ENCODE assay signal across 29 cellular contexts in the genomic region with DNA sequence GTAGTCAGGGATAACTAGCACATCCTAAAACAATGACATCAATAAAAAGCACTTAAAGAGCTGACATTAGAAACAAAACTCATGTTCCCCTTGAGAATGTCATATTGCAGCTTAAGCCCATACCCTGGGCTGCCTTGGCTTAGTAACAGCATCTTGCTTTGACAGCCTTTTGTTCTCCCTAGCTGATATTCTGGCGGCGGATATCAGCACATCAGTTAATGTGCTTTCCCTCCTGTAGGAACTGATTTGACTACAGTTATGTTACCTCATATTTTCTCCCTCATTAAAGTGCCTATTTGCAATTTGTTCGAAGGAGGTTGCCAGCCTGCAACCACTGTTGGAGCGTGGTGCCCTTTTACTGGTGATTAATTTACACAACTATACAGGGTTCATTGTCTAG.
"Had no signal": no experiment of that assay in that cellular context is flagged by ENCODE, and none has a peak within 500 bp of the region (broad histone marks: within the 10 kb centered on the region; RNA-seq: fewer than 3 reads in every experiment).

No MANE protein-coding gene starts in this region.

- ATAC-seq: psoas muscle; stimulated activated effector memory CD8-positive, alpha-beta T cell treated with anti-CD3 and anti-CD28 coated beads, Interleukin-12 subunit alpha, Interleukin-12 subunit beta, amount 100 ng/mL, for 72 hours had no signal

- H3K27ac ChIP-seq: esophagus squamous epithelium, ovary, psoas muscle had no signal

- H3K36me3 ChIP-seq: esophagus squamous epithelium, ovary, sigmoid colon, tibial nerve had no signal

- H3K4me3 ChIP-seq: esophagus squamous epithelium, ovary, psoas muscle, sigmoid colon, tibial nerve had no signal

- FAIRE-seq: astrocyte, small intestine, urothelium cell line had no signal

- H3K9me3 Mint-ChIP-seq: activated CD4-positive, alpha-beta memory T cell treated with anti-CD3 and anti-CD28 coated beads for 36 hours; activated CD4-positive, alpha-beta T cell treated with anti-CD3 and anti-CD28 coated beads, Interleukin-2, amount 10 ng/mL, durations not matched to agents 24 days and 14 days; activated naive CD4-positive, alpha-beta T cell treated with anti-CD3 and anti-CD28 coated beads, Interleukin-2, amount 10 ng/mL, durations not matched to agents 7 days and 5 days; activated naive CD8-positive, alpha-beta T cell treated with anti-CD3 and anti-CD28 coated beads, Interleukin-2, amount 10 ng/mL, durations not matched to agents 7 days and 5 days; activated T-helper 1 cell treated with anti-CD3 and anti-CD28 coated beads, Interleukin-12 subunit alpha, Interleukin-12 subunit beta, Interleukin-2, Interleukin-4 antibody, amounts not matched to agents 30 ng/mL and 10 ng/mL and 1 ng/mL, durations not matched to agents 14 hours and 24 hours and 36 hours; dendritic cell treated with granulocyte-macrophage colony-stimulating factor and Interleukin-4, amounts not matched to agents 40 ng/mL and 50 ng/mL, for 4 days; endodermal cell; nephron progenitor cell; stimulated activated effector memory CD8-positive, alpha-beta T cell treated with anti-CD3 and anti-CD28 coated beads, Interleukin-12 subunit alpha, Interleukin-12 subunit beta, amount 100 ng/mL, for 72 hours; stimulated activated naive CD8-positive, alpha-beta T cell treated with anti-CD3 and anti-CD28 coated beads, Interleukin-15, Interleukin-2, amounts not matched to agents 100 ng/mL and 50 ng/mL, for 24 hours; T-helper 1 cell treated with Interleukin-12 subunit alpha and Interleukin-12 subunit beta and Interleukin-4 antibody, amounts not matched to agents 30 μg/mL and 1 μg/mL, for 36 hours had no signal

- DNase-seq: activated CD4-positive, alpha-beta memory T cell treated with anti-CD3 and anti-CD28 coated beads for 36 hours; activated CD4-positive, alpha-beta T cell treated with anti-CD3 and anti-CD28 coated beads, Interleukin-2, amount 10 ng/mL, durations not matched to agents 24 days and 14 days; activated CD4-positive, CD25-positive, alpha-beta regulatory T cell treated with anti-CD3 and anti-CD28 coated beads, Interleukin-2, amount 50 U/mL, for 72 hours; activated CD8-positive, alpha-beta memory T cell treated with anti-CD3 and anti-CD28 coated beads, Interleukin-2, amount 50 U/mL, for 4 hours; activated effector memory CD4-positive, alpha-beta T cell treated with anti-CD3 and anti-CD28 coated beads, Interleukin-2, amount 50 U/mL, for 16 hours; activated naive CD4-positive, alpha-beta T cell treated with anti-CD3 and anti-CD28 coated beads, Interleukin-2, amount 10 ng/mL, durations not matched to agents 7 days and 5 days; activated naive CD8-positive, alpha-beta T cell treated with anti-CD3 and anti-CD28 coated beads, Interleukin-2, amount 10 ng/mL, durations not matched to agents 7 days and 5 days; activated T-cell treated with anti-CD3 and anti-CD28 coated beads, Interleukin-2, amount 50 U/mL, for 1 hour; endodermal cell; esophagus squamous epithelium; foreskin melanocyte; islet precursor cell; mammary epithelial cell; nephron progenitor cell; ovary; psoas muscle; sigmoid colon; small intestine; stimulated activated CD4-positive, alpha-beta T cell treated with anti-CD3 and anti-CD28 coated beads, Interleukin-4, amount 100 ng/mL, for 24 hours; substantia nigra; T-helper 9 cell had no signal

- H3K27me3 ChIP-seq: esophagus squamous epithelium, ovary, sigmoid colon, tibial nerve had no signal

- H3K4me1 Mint-ChIP-seq: activated CD4-positive, alpha-beta T cell treated with anti-CD3 and anti-CD28 coated beads, Interleukin-2, amount 10 ng/mL, durations not matched to agents 24 days and 14 days; stimulated activated effector memory CD8-positive, alpha-beta T cell treated with anti-CD3 and anti-CD28 coated beads, Interleukin-12 subunit alpha, Interleukin-12 subunit beta, amount 100 ng/mL, for 72 hours had no signal

- H3K4me1 ChIP-seq: psoas muscle had no signal

- H3K36me3 Mint-ChIP-seq: activated CD4-positive, alpha-beta memory T cell treated with anti-CD3 and anti-CD28 coated beads for 36 hours; activated naive CD4-positive, alpha-beta T cell treated with anti-CD3 and anti-CD28 coated beads, Interleukin-2, amount 10 ng/mL, durations not matched to agents 7 days and 5 days; activated naive CD8-positive, alpha-beta T cell treated with anti-CD3 and anti-CD28 coated beads, Interleukin-2, amount 10 ng/mL, durations not matched to agents 7 days and 5 days; stimulated activated effector memory CD8-positive, alpha-beta T cell treated with anti-CD3 and anti-CD28 coated beads, Interleukin-12 subunit alpha, Interleukin-12 subunit beta, amount 100 ng/mL, for 72 hours had no signal

- H3K4me3 Mint-ChIP-seq: activated CD4-positive, alpha-beta memory T cell treated with anti-CD3 and anti-CD28 coated beads for 36 hours; activated CD4-positive, alpha-beta T cell treated with anti-CD3 and anti-CD28 coated beads, Interleukin-2, amount 10 ng/mL, durations not matched to agents 24 days and 14 days; activated naive CD4-positive, alpha-beta T cell treated with anti-CD3 and anti-CD28 coated beads, Interleukin-2, amount 10 ng/mL, durations not matched to agents 7 days and 5 days; activated naive CD8-positive, alpha-beta T cell treated with anti-CD3 and anti-CD28 coated beads, Interleukin-2, amount 10 ng/mL, durations not matched to agents 7 days and 5 days; activated T-helper 1 cell treated with anti-CD3 and anti-CD28 coated beads, Interleukin-12 subunit alpha, Interleukin-12 subunit beta, Interleukin-2, Interleukin-4 antibody, amounts not matched to agents 30 ng/mL and 10 ng/mL and 1 ng/mL, durations not matched to agents 14 hours and 24 hours and 36 hours; dendritic cell treated with granulocyte-macrophage colony-stimulating factor and Interleukin-4, amounts not matched to agents 40 ng/mL and 50 ng/mL, for 4 days; endodermal cell; nephron progenitor cell; stimulated activated effector memory CD8-positive, alpha-beta T cell treated with anti-CD3 and anti-CD28 coated beads, Interleukin-12 subunit alpha, Interleukin-12 subunit beta, amount 100 ng/mL, for 72 hours; stimulated activated naive CD8-positive, alpha-beta T cell treated with anti-CD3 and anti-CD28 coated beads, Interleukin-15, Interleukin-2, amounts not matched to agents 100 ng/mL and 50 ng/mL, for 24 hours; T-helper 1 cell treated with Interleukin-12 subunit alpha and Interleukin-12 subunit beta and Interleukin-4 antibody, amounts not matched to agents 30 μg/mL and 1 μg/mL, for 36 hours had no signal

- H3K27ac Mint-ChIP-seq: activated CD4-positive, alpha-beta memory T cell treated with anti-CD3 and anti-CD28 coated beads for 36 hours; activated CD4-positive, alpha-beta T cell treated with anti-CD3 and anti-CD28 coated beads, Interleukin-2, amount 10 ng/mL, durations not matched to agents 24 days and 14 days; activated naive CD4-positive, alpha-beta T cell treated with anti-CD3 and anti-CD28 coated beads, Interleukin-2, amount 10 ng/mL, durations not matched to agents 7 days and 5 days; activated naive CD8-positive, alpha-beta T cell treated with anti-CD3 and anti-CD28 coated beads, Interleukin-2, amount 10 ng/mL, durations not matched to agents 7 days and 5 days; activated T-helper 1 cell treated with anti-CD3 and anti-CD28 coated beads, Interleukin-12 subunit alpha, Interleukin-12 subunit beta, Interleukin-2, Interleukin-4 antibody, amounts not matched to agents 30 ng/mL and 10 ng/mL and 1 ng/mL, durations not matched to agents 14 hours and 24 hours and 36 hours; dendritic cell treated with granulocyte-macrophage colony-stimulating factor and Interleukin-4, amounts not matched to agents 40 ng/mL and 50 ng/mL, for 4 days; endodermal cell; nephron progenitor cell; stimulated activated effector memory CD8-positive, alpha-beta T cell treated with anti-CD3 and anti-CD28 coated beads, Interleukin-12 subunit alpha, Interleukin-12 subunit beta, amount 100 ng/mL, for 72 hours; stimulated activated naive CD8-positive, alpha-beta T cell treated with anti-CD3 and anti-CD28 coated beads, Interleukin-15, Interleukin-2, amounts not matched to agents 100 ng/mL and 50 ng/mL, for 24 hours; T-helper 1 cell treated with Interleukin-12 subunit alpha and Interleukin-12 subunit beta and Interleukin-4 antibody, amounts not matched to agents 30 μg/mL and 1 μg/mL, for 36 hours had no signal

- H3K9me3 ChIP-seq: esophagus squamous epithelium, ovary, psoas muscle, sigmoid colon, tibial nerve had no signal
